ENCODE assay signal across 1 cellular context in genomic region chr16:28324235-28324886, GRCh38.
TF ChIP-seq lines count a peak whose summit lies in the region.

No MANE protein-coding gene starts in this region.

TF ChIP-seq in HepG2, 621 proteins besides CTCF, POLR2A, EP300 and RAD21 (continued from another document and continues in another):
- TF ChIP-seq, protein P1, sequence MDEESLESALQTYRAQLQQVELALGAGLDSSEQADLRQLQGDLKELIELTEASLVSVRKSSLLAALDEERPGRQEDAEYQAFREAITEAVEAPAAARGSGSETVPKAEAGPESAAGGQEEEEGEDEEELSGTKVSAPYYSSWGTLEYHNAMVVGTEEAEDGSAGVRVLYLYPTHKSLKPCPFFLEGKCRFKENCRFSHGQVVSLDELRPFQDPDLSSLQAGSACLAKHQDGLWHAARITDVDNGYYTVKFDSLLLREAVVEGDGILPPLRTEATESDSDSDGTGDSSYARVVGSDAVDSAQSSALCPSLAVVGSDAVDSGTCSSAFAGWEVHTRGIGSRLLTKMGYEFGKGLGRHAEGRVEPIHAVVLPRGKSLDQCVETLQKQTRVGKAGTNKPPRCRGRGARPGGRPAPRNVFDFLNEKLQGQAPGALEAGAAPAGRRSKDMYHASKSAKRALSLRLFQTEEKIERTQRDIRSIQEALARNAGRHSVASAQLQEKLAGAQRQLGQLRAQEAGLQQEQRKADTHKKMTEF (CRISPR knock-in tag; IDR thresholded peaks at IDR 0.05): peak; percentile 57
- TF ChIP-seq, protein P2, sequence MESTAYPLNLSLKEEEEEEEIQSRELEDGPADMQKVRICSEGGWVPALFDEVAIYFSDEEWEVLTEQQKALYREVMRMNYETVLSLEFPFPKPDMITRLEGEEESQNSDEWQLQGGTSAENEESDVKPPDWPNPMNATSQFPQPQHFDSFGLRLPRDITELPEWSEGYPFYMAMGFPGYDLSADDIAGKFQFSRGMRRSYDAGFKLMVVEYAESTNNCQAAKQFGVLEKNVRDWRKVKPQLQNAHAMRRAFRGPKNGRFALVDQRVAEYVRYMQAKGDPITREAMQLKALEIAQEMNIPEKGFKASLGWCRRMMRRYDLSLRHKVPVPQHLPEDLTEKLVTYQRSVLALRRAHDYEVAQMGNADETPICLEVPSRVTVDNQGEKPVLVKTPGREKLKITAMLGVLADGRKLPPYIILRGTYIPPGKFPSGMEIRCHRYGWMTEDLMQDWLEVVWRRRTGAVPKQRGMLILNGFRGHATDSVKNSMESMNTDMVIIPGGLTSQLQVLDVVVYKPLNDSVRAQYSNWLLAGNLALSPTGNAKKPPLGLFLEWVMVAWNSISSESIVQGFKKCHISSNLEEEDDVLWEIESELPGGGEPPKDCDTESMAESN (CRISPR knock-in tag; conservative IDR thresholded peaks at IDR 0.05): peak; percentile 69
- TF ChIP-seq SIX4 (CRISPR knock-in tag; IDR thresholded peaks at IDR 0.05) (no peak), RXRA (CRISPR knock-in tag; IDR thresholded peaks at IDR 0.05) (peak; percentile 38; the same call in 1 of the 2 replicates), ZNF572 (CRISPR knock-in tag; IDR thresholded peaks at IDR 0.05) (0 out of 2 replicates have a peak, but pooled peaks have one; percentile 79), ZSCAN20 (CRISPR knock-in tag; IDR thresholded peaks at IDR 0.05; ENCODE audit: borderline replicate concordance) (0 out of 2 replicates have a peak, but pooled peaks have one; percentile 23), ZNF513 (CRISPR knock-in tag; conservative IDR thresholded peaks at IDR 0.05) (no peak), KLF13 (CRISPR knock-in tag; IDR thresholded peaks at IDR 0.05) (no peak), EHMT2 (IDR thresholded peaks at IDR 0.05; ENCODE audit: borderline replicate concordance, low read depth, low read length) (no peak), ZNF567 (CRISPR knock-in tag; IDR thresholded peaks at IDR 0.05; ENCODE audit: borderline replicate concordance) (no peak), ASH2L (IDR thresholded peaks at IDR 0.05; ENCODE audit: insufficient read length, low read depth, low read length) (no peak), IRF1 (CRISPR knock-in tag; IDR thresholded peaks at IDR 0.05; ENCODE audit: low read depth) (no peak), ISL2 (CRISPR knock-in tag; IDR thresholded peaks at IDR 0.05) (0 out of 2 replicates have a peak, but pooled peaks have one; percentile 38), ZBTB7B (CRISPR knock-in tag; IDR thresholded peaks at IDR 0.05) (no peak), TCF7L2 (IDR thresholded peaks at IDR 0.05; ENCODE audit: low read depth, low read length) (no peak), ZNF83 (CRISPR knock-in tag; IDR thresholded peaks at IDR 0.05; ENCODE audit: borderline replicate concordance) (no peak), ZNF878 (CRISPR knock-in tag; IDR thresholded peaks at IDR 0.05) (no peak), PHF21A (CRISPR knock-in tag; IDR thresholded peaks at IDR 0.05) (peak; percentile 16; the same call in 1 of the 2 replicates), DRAP1 (CRISPR knock-in tag; IDR thresholded peaks at IDR 0.05) (peak; percentile 50; the same call in 1 of the 2 replicates), ZNF605 (CRISPR knock-in tag; IDR thresholded peaks at IDR 0.05) (peak; percentile 48; the same call in 1 of the 2 replicates), KMT2B (CRISPR knock-in tag; IDR thresholded peaks at IDR 0.05) (0 out of 2 replicates have a peak, but pooled peaks have one; percentile 23), FOXO1 (CRISPR knock-in tag; IDR thresholded peaks at IDR 0.05) (0 out of 2 replicates have a peak, but pooled peaks have one; percentile 56), GATAD1 (CRISPR knock-in tag; IDR thresholded peaks at IDR 0.05) (0 out of 2 replicates have a peak, but pooled peaks have one; percentile 45), PCBP1 (IDR thresholded peaks at IDR 0.05; ENCODE audit: borderline replicate concordance, low read depth, low read length) (no peak), ZSCAN9 (CRISPR knock-in tag; IDR thresholded peaks at IDR 0.05; ENCODE audit: borderline replicate concordance) (no peak), ISX (CRISPR knock-in tag; conservative IDR thresholded peaks at IDR 0.05) (no peak), JUND (CRISPR knock-in tag; IDR thresholded peaks at IDR 0.05) (0 out of 2 replicates have a peak, but pooled peaks have one; percentile 34), MYNN (CRISPR knock-in tag; IDR thresholded peaks at IDR 0.05; ENCODE audit: low read depth) (no peak), ZNF20 (CRISPR knock-in tag; IDR thresholded peaks at IDR 0.05) (no peak), SP5 (CRISPR knock-in tag; IDR thresholded peaks at IDR 0.05; ENCODE audit: borderline replicate concordance, low read depth) (peak; percentile 48; the same call in 1 of the 2 replicates)
- TF ChIP-seq, protein P3, sequence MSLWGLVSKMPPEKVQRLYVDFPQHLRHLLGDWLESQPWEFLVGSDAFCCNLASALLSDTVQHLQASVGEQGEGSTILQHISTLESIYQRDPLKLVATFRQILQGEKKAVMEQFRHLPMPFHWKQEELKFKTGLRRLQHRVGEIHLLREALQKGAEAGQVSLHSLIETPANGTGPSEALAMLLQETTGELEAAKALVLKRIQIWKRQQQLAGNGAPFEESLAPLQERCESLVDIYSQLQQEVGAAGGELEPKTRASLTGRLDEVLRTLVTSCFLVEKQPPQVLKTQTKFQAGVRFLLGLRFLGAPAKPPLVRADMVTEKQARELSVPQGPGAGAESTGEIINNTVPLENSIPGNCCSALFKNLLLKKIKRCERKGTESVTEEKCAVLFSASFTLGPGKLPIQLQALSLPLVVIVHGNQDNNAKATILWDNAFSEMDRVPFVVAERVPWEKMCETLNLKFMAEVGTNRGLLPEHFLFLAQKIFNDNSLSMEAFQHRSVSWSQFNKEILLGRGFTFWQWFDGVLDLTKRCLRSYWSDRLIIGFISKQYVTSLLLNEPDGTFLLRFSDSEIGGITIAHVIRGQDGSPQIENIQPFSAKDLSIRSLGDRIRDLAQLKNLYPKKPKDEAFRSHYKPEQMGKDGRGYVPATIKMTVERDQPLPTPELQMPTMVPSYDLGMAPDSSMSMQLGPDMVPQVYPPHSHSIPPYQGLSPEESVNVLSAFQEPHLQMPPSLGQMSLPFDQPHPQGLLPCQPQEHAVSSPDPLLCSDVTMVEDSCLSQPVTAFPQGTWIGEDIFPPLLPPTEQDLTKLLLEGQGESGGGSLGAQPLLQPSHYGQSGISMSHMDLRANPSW (CRISPR knock-in tag; IDR thresholded peaks at IDR 0.05; ENCODE audit: borderline replicate concordance): no peak
- TF ChIP-seq, protein P4, sequence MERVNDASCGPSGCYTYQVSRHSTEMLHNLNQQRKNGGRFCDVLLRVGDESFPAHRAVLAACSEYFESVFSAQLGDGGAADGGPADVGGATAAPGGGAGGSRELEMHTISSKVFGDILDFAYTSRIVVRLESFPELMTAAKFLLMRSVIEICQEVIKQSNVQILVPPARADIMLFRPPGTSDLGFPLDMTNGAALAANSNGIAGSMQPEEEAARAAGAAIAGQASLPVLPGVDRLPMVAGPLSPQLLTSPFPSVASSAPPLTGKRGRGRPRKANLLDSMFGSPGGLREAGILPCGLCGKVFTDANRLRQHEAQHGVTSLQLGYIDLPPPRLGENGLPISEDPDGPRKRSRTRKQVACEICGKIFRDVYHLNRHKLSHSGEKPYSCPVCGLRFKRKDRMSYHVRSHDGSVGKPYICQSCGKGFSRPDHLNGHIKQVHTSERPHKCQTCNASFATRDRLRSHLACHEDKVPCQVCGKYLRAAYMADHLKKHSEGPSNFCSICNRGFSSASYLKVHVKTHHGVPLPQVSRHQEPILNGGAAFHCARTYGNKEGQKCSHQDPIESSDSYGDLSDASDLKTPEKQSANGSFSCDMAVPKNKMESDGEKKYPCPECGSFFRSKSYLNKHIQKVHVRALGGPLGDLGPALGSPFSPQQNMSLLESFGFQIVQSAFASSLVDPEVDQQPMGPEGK (CRISPR knock-in tag; IDR thresholded peaks at IDR 0.05): no peak; the same call in 1 of the 2 replicates
- TF ChIP-seq, protein P5, sequence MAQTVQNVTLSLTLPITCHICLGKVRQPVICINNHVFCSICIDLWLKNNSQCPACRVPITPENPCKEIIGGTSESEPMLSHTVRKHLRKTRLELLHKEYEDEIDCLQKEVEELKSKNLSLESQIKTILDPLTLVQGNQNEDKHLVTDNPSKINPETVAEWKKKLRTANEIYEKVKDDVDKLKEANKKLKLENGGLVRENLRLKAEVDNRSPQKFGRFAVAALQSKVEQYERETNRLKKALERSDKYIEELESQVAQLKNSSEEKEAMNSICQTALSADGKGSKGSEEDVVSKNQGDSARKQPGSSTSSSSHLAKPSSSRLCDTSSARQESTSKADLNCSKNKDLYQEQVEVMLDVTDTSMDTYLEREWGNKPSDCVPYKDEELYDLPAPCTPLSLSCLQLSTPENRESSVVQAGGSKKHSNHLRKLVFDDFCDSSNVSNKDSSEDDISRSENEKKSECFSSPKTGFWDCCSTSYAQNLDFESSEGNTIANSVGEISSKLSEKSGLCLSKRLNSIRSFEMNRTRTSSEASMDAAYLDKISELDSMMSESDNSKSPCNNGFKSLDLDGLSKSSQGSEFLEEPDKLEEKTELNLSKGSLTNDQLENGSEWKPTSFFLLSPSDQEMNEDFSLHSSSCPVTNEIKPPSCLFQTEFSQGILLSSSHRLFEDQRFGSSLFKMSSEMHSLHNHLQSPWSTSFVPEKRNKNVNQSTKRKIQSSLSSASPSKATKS (CRISPR knock-in tag; IDR thresholded peaks at IDR 0.05): no peak
- TF ChIP-seq, protein P6, sequence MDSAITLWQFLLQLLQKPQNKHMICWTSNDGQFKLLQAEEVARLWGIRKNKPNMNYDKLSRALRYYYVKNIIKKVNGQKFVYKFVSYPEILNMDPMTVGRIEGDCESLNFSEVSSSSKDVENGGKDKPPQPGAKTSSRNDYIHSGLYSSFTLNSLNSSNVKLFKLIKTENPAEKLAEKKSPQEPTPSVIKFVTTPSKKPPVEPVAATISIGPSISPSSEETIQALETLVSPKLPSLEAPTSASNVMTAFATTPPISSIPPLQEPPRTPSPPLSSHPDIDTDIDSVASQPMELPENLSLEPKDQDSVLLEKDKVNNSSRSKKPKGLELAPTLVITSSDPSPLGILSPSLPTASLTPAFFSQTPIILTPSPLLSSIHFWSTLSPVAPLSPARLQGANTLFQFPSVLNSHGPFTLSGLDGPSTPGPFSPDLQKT (CRISPR knock-in tag; IDR thresholded peaks at IDR 0.05; ENCODE audit: borderline replicate concordance): no peak
- TF ChIP-seq, protein P7, sequence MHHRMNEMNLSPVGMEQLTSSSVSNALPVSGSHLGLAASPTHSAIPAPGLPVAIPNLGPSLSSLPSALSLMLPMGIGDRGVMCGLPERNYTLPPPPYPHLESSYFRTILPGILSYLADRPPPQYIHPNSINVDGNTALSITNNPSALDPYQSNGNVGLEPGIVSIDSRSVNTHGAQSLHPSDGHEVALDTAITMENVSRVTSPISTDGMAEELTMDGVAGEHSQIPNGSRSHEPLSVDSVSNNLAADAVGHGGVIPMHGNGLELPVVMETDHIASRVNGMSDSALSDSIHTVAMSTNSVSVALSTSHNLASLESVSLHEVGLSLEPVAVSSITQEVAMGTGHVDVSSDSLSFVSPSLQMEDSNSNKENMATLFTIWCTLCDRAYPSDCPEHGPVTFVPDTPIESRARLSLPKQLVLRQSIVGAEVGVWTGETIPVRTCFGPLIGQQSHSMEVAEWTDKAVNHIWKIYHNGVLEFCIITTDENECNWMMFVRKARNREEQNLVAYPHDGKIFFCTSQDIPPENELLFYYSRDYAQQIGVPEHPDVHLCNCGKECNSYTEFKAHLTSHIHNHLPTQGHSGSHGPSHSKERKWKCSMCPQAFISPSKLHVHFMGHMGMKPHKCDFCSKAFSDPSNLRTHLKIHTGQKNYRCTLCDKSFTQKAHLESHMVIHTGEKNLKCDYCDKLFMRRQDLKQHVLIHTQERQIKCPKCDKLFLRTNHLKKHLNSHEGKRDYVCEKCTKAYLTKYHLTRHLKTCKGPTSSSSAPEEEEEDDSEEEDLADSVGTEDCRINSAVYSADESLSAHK (CRISPR knock-in tag; IDR thresholded peaks at IDR 0.05; ENCODE audit: borderline replicate concordance): no peak
- TF ChIP-seq, protein P8, sequence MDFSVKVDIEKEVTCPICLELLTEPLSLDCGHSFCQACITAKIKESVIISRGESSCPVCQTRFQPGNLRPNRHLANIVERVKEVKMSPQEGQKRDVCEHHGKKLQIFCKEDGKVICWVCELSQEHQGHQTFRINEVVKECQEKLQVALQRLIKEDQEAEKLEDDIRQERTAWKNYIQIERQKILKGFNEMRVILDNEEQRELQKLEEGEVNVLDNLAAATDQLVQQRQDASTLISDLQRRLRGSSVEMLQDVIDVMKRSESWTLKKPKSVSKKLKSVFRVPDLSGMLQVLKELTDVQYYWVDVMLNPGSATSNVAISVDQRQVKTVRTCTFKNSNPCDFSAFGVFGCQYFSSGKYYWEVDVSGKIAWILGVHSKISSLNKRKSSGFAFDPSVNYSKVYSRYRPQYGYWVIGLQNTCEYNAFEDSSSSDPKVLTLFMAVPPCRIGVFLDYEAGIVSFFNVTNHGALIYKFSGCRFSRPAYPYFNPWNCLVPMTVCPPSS (IDR thresholded peaks at IDR 0.05): no peak
